In the genomic region with DNA sequence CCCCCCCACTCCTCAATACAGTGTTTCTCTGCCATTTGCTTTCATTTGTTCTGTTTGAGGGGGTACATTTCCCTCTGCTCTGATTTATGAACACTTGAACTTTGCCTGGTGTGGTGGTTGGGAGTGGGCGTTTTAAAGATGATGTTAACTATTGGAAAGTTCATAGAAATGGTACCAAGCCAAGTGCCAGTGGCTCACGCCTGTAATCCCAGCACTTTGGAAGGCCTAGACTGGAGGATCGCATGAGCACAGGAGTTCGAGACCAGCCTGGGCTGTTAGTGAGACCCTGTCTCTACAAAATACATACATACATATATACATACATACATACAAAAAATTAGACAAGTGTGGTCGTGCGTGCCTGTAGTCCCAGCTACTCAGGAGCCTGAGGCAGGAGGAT, we compare ENCODE assay signal across 10 cellular contexts. TPM values are rescaled to one million over a fixed set of nuclear protein-coding genes. Genes with fewer than 3 reads are reported as not detected.
DNase-seq lines count a peak whose midpoint lies in the region; ATAC-seq and TF ChIP-seq lines count a peak whose summit lies in the region.
"Had no signal": no experiment of that assay in that cellular context is flagged by ENCODE, and none has a peak within 500 bp of the region (broad histone marks: within the 10 kb centered on the region; RNA-seq: fewer than 3 reads in every experiment).

No MANE protein-coding gene starts in this region.

- no peak for TF ChIP-seq POLR2A in NB4 (IDR thresholded peaks at IDR 0.05; ENCODE audit: extremely low read depth, insufficient read length)

- peaks cover 42% of the 10 kb centered on the region for H3K4me1 Mint-ChIP-seq in nephron

- H3K27me3 ChIP-seq in ACC112 (ENCODE audit: insufficient read depth, low read length), result no peaks in the 10 kb centered on the region
- no peaks in the 10 kb centered on the region for H3K27me3 ChIP-seq in esophagus (ENCODE audit: control insufficient read depth in 1 of 2, insufficient read depth in 2 of 2, low read length in 2 of 2)

- H3K36me3 ChIP-seq in ACC112 (ENCODE audit: insufficient read depth, low read length) (peaks cover 5% of the 10 kb centered on the region; the same call in 1 of the 2 replicates), esophagus (ENCODE audit: control insufficient read depth in 2 of 2, insufficient read depth in 2 of 2, low read length in 1 of 2) (no peaks in the 10 kb centered on the region)

- H3K27ac ChIP-seq in ACC112 (ENCODE audit: low read depth, low read length) (peak overlapping the region; percentile 80), esophagus (ENCODE audit: low read depth in 2 of 2, low read length in 1 of 2) (peak overlapping the region; percentile 58 to 83)

- H3K4me1 ChIP-seq in ACC112 (ENCODE audit: control insufficient read depth, insufficient read depth, low read length, unreplicated experiment) (peaks cover 26% of the 10 kb centered on the region), esophagus (ENCODE audit: control insufficient read depth in 2 of 2, insufficient read depth in 2 of 2, low read length in 1 of 2) (peaks cover 0 to 4% of the 10 kb centered on the region in 2 donors)

- H2AFZ ChIP-seq in ACC112 (ENCODE audit: low read length, unreplicated experiment), result no peak overlapping the region

- peaks cover 3% of the 10 kb centered on the region for H3K27me3 Mint-ChIP-seq in nephron (ENCODE audit: low read depth)

- DNase-seq in NB4 (ENCODE audit: low read depth), result peak; percentile 31
- DNase-seq in HPDE6-E6E7 (ENCODE audit: extremely low spot score), result no peak
- no peak for DNase-seq in activated CD8-positive, alpha-beta memory T cell treated with anti-CD3 and anti-CD28 coated beads for 24 hours
- DNase-seq: stimulated activated naive CD8-positive, alpha-beta T cell treated with anti-CD3 and anti-CD28 coated beads, Interleukin-15, amount 100 ng/mL, for 72 hours had no signal

- H3K4me3 Mint-ChIP-seq in nephron, result peak overlapping the region; percentile 100

- peaks cover 42% of the 10 kb centered on the region for H3K79me2 ChIP-seq in ACC112 (ENCODE audit: control insufficient read depth, insufficient read depth, low read length, unreplicated experiment)

- 61 to 70% methylated on average over 6 of the region's 6 CpGs for WGBS in esophagus, 2 donors

- TF ChIP-seq CTCF in NB4 (IDR thresholded peaks at IDR 0.05; ENCODE audit: low read depth, low read length), result no peak
- no peak for TF ChIP-seq CTCF in nephron (IDR thresholded peaks at IDR 0.05; ENCODE audit: unreplicated experiment in 3 of 3)

- H3K27ac Mint-ChIP-seq in nephron, result peak overlapping the region; percentile 96 to 99 (median 99)
- H3K27ac Mint-ChIP-seq: activated T-cell treated with anti-CD3 and anti-CD28 coated beads, Interleukin-2, amount 50 U/mL, for 24 hours; stimulated activated naive CD8-positive, alpha-beta T cell treated with anti-CD3 and anti-CD28 coated beads, Interleukin-15, amount 100 ng/mL, for 72 hours had no signal

- ATAC-seq in GM18519 (IDR thresholded peaks at IDR 0.05; ENCODE audit: low FRiP score, unreplicated experiment) (no peak), GM21825 (IDR thresholded peaks at IDR 0.05; ENCODE audit: unreplicated experiment) (no peak)

- H3K9me3 ChIP-seq in esophagus (ENCODE audit: control insufficient read depth in 2 of 2, insufficient read depth in 1 of 2, low read depth in 1 of 2, low read length in 1 of 2), result no peaks in the 10 kb centered on the region

- H3K36me3 Mint-ChIP-seq in nephron (ENCODE audit: low read depth), result peaks cover 14% of the 10 kb centered on the region

- H3K4me3 ChIP-seq in ACC112 (ENCODE audit: low read depth, low read length) (peak overlapping the region; percentile 99), NB4 (ENCODE audit: low read depth, low read length) (peak overlapping the region; percentile 76), esophagus (ENCODE audit: low read depth in 1 of 2, low read length in 2 of 2) (peak overlapping the region in 1 of 2 donors; percentile 41)

- no peaks in the 10 kb centered on the region for H3K9me3 Mint-ChIP-seq in nephron
- H3K9me3 Mint-ChIP-seq: activated T-cell treated with anti-CD3 and anti-CD28 coated beads, Interleukin-2, amount 50 U/mL, for 24 hours; stimulated activated naive CD8-positive, alpha-beta T cell treated with anti-CD3 and anti-CD28 coated beads, Interleukin-15, amount 100 ng/mL, for 72 hours had no signal

RNA-seq across cellular contexts. Expression of a gene that starts 1.1 kb away (rescaled TPM):
- 1 to 10 TPM; 1.6 to 3.9 TPM for polyA plus RNA-seq in esophagus

RNA-seq across cellular contexts. Expression of a gene that starts 54.0 kb away (rescaled TPM):
- not detected for polyA plus RNA-seq in esophagus
